ENCODE assay signal across 27 cellular contexts in genomic region chr14:73862480-73862879, GRCh38.
"Had no signal": no experiment of that assay in that cellular context is flagged by ENCODE, and none has a peak within 500 bp of the region (broad histone marks: within the 10 kb centered on the region; RNA-seq: fewer than 3 reads in every experiment).

No MANE protein-coding gene starts in this region.

- H3K27me3 Mint-ChIP-seq: activated CD8-positive, alpha-beta memory T cell treated with anti-CD3 and anti-CD28 coated beads, Interleukin-2, amount 10 ng/mL, durations not matched to agents 7 days and 5 days; activated naive CD8-positive, alpha-beta T cell treated with anti-CD3 and anti-CD28 coated beads, Interleukin-2, amount 50 U/mL, for 24 hours had no signal

- H3K4me1 Mint-ChIP-seq: activated CD8-positive, alpha-beta memory T cell treated with anti-CD3 and anti-CD28 coated beads, Interleukin-2, amount 10 ng/mL, durations not matched to agents 7 days and 5 days; activated naive CD8-positive, alpha-beta T cell treated with anti-CD3 and anti-CD28 coated beads, Interleukin-2, amount 50 U/mL, for 24 hours had no signal

- H3K36me3 Mint-ChIP-seq: activated CD8-positive, alpha-beta memory T cell treated with anti-CD3 and anti-CD28 coated beads, Interleukin-2, amount 10 ng/mL, durations not matched to agents 7 days and 5 days; activated naive CD4-positive, alpha-beta T cell treated with anti-CD3 and anti-CD28 coated beads, Interleukin-2, amount 50 U/mL, for 72 hours had no signal

- H3K9me3 Mint-ChIP-seq: activated naive CD4-positive, alpha-beta T cell treated with anti-CD3 and anti-CD28 coated beads, Interleukin-2, amount 50 U/mL, for 72 hours; activated naive CD8-positive, alpha-beta T cell treated with anti-CD3 and anti-CD28 coated beads, Interleukin-2, amount 50 U/mL, for 24 hours; activated T-cell treated with anti-CD3 and anti-CD28 coated beads, Interleukin-2, amount 50 U/mL, for 4 hours had no signal

- H3K27ac Mint-ChIP-seq: activated CD8-positive, alpha-beta memory T cell treated with anti-CD3 and anti-CD28 coated beads, Interleukin-2, amount 10 ng/mL, durations not matched to agents 7 days and 5 days; activated naive CD4-positive, alpha-beta T cell treated with anti-CD3 and anti-CD28 coated beads, Interleukin-2, amount 50 U/mL, for 72 hours; activated naive CD8-positive, alpha-beta T cell treated with anti-CD3 and anti-CD28 coated beads, Interleukin-2, amount 50 U/mL, for 24 hours had no signal

- DNase-seq: activated CD4-positive, alpha-beta T cell treated with anti-CD3 and anti-CD28 coated beads for 4 hours; activated CD4-positive, alpha-beta T cell treated with anti-CD3 and anti-CD28 coated beads, Interleukin-2, amount 50 U/mL, for 4 hours; activated CD8-positive, alpha-beta memory T cell treated with anti-CD3 and anti-CD28 coated beads, Interleukin-2, amount 10 ng/mL, durations not matched to agents 7 days and 5 days; activated effector memory CD4-positive, alpha-beta T cell treated with anti-CD3 and anti-CD28 coated beads, Interleukin-2, amount 50 U/mL, for 16 hours; activated naive CD4-positive, alpha-beta T cell treated with Interleukin-2 at 50 U/mL for 16 hours; activated naive CD8-positive, alpha-beta T cell treated with anti-CD3 and anti-CD28 coated beads, Interleukin-2, amount 50 U/mL, for 24 hours; activated T-cell treated with anti-CD3 and anti-CD28 coated beads, Interleukin-2, amount 50 U/mL, for 4 hours; amniotic stem cell; body of pancreas; central memory CD4-positive, alpha-beta T cell; MM.1S; NCI-H1092 treated with DMSO at 0.1 percent for 48 hours; NCI-H1417 treated with DMSO at 0.1 percent for 48 hours; NCI-H1694; NCI-H2029 treated with DMSO at 0.1 percent for 48 hours; NCI-H345; NCI-H510A; NCI-H526 treated with DMSO at 0.1 percent for 48 hours; NCI-H82; Right ventricle myocardium superior; SJCRH30; SK-N-SH; T-helper 1 cell; WERI-Rb-1 had no signal

- H3K36me3 ChIP-seq: SJCRH30 had no signal

- H3K4me3 Mint-ChIP-seq: activated CD8-positive, alpha-beta memory T cell treated with anti-CD3 and anti-CD28 coated beads, Interleukin-2, amount 10 ng/mL, durations not matched to agents 7 days and 5 days; activated naive CD8-positive, alpha-beta T cell treated with anti-CD3 and anti-CD28 coated beads, Interleukin-2, amount 50 U/mL, for 24 hours; activated T-cell treated with anti-CD3 and anti-CD28 coated beads, Interleukin-2, amount 50 U/mL, for 4 hours had no signal

- H3K27ac ChIP-seq: ascending aorta, body of pancreas, RWPE1, SJCRH30, WERI-Rb-1 had no signal

- H3K9me3 ChIP-seq: ascending aorta, body of pancreas, SJCRH30, SK-N-SH had no signal

- H3K4me1 ChIP-seq: ascending aorta, body of pancreas, SJCRH30 had no signal

- H3K4me3 ChIP-seq: ascending aorta, body of pancreas, SJCRH30 had no signal

- H3K27me3 ChIP-seq: ascending aorta, body of pancreas, SJCRH30 had no signal
